ENCODE assay signal across 1 cellular context in the genomic region with DNA sequence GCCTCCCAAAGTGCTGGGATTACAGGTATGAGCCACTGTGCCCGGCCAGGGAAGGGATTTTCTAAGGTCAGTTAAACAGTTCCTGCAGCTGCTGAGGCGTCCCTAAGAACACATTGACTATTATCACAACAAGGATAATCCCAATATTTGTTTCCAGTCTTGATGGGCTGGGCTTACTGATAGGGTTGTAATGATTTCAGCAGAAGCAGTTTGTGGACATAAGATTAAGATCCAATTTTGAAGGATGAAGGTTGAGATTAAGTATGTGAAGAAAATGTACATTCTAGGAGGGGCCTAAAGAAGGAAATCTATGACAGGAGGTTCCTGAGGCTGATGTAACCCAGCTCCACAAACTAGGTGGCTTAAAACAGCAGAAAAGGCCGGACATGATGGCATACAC.
TF ChIP-seq lines count a peak whose summit lies in the region.

No MANE protein-coding gene starts in this region.

TF ChIP-seq in HCT116, 20 proteins besides CTCF, POLR2A, EP300 and RAD21:
- TF ChIP-seq, protein P1, sequence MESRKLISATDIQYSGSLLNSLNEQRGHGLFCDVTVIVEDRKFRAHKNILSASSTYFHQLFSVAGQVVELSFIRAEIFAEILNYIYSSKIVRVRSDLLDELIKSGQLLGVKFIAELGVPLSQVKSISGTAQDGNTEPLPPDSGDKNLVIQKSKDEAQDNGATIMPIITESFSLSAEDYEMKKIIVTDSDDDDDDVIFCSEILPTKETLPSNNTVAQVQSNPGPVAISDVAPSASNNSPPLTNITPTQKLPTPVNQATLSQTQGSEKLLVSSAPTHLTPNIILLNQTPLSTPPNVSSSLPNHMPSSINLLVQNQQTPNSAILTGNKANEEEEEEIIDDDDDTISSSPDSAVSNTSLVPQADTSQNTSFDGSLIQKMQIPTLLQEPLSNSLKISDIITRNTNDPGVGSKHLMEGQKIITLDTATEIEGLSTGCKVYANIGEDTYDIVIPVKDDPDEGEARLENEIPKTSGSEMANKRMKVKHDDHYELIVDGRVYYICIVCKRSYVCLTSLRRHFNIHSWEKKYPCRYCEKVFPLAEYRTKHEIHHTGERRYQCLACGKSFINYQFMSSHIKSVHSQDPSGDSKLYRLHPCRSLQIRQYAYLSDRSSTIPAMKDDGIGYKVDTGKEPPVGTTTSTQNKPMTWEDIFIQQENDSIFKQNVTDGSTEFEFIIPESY (IDR thresholded peaks at IDR 0.05; ENCODE audit: extremely low read depth, insufficient replicate concordance, low read length): no peak
- no peak for TF ChIP-seq YY1 (IDR thresholded peaks at IDR 0.05; ENCODE audit: extremely low read depth, insufficient replicate concordance, low read depth, low read length)
- TF ChIP-seq TCF7L2 (IDR thresholded peaks at IDR 0.05; ENCODE audit: borderline replicate concordance, extremely low read depth, insufficient read depth, insufficient read length): no peak
- no peak for TF ChIP-seq CEBPB (IDR thresholded peaks at IDR 0.05; ENCODE audit: low read depth)
- no peak for TF ChIP-seq ELF1 (IDR thresholded peaks at IDR 0.05; ENCODE audit: borderline replicate concordance, low read depth)
- no peak for TF ChIP-seq EZH2phosphoT487 (IDR thresholded peaks at IDR 0.05; ENCODE audit: borderline replicate concordance)
- TF ChIP-seq CBX3 (IDR thresholded peaks at IDR 0.05; ENCODE audit: low read depth): no peak
- no peak for TF ChIP-seq ZFX (IDR thresholded peaks at IDR 0.05)
- TF ChIP-seq SIN3A (IDR thresholded peaks at IDR 0.05; ENCODE audit: low read depth): no peak
- TF ChIP-seq SRF (IDR thresholded peaks at IDR 0.05; ENCODE audit: low read depth): no peak
- TF ChIP-seq POLR2AphosphoS5 (IDR thresholded peaks at IDR 0.05; ENCODE audit: low read depth, low read length): no peak
